In the genomic region with DNA sequence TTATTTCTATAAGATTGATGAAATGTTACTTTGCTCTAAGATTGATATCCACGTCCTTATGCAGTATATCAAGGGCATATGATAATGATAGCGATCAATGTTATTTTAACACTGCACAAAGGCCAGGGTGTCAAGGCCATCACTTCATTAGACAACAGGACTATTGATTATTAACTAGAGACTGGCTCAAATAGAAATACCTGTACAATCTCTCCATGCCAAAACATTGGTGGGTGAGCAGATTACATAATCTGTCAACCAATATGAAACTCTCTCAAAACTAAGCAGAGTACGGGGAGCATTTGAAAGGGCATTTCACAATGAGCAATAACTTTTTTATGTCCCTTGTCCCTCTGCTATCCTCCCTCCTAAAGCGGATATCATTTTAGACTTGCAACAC, we compare ENCODE assay signal across 10 cellular contexts.
"Had no signal": no experiment of that assay in that cellular context is flagged by ENCODE, and none has a peak within 500 bp of the region (broad histone marks: within the 10 kb centered on the region; RNA-seq: fewer than 3 reads in every experiment).

No MANE protein-coding gene starts in this region.

- H2AFZ ChIP-seq: GM23248 had no signal

- H3K27ac ChIP-seq: GM23248, HL-60 had no signal

- DNase-seq: GM23248, GOT3, H7, HFFc6, IMR-90, KG1 had no signal

- ATAC-seq: HCT116, K562 had no signal

- H3K27ac Mint-ChIP-seq: HFFc6 had no signal

- H3K9me3 Mint-ChIP-seq: HFFc6 had no signal

- H3K36me3 ChIP-seq: HAP-1 had no signal

- H3K4me1 ChIP-seq: HAP-1 had no signal

- H3K4me3 ChIP-seq: GM23248, HAP-1, K562 had no signal

- H3K4me3 Mint-ChIP-seq: HFFc6 had no signal

- H3K9me3 ChIP-seq: HAP-1 had no signal

- H3K9ac ChIP-seq: GM23248 had no signal

- FAIRE-seq: K562 had no signal
